ENCODE assay signal across 8 cellular contexts in genomic region chr22:36369004-36369921, GRCh38. TPM values are rescaled to one million over a fixed set of nuclear protein-coding genes. Genes with fewer than 3 reads are reported as not detected.
DNase-seq lines count a peak whose midpoint lies in the region; ATAC-seq and TF ChIP-seq lines count a peak whose summit lies in the region.

No MANE protein-coding gene starts in this region.

- ATAC-seq in DND-41 (ENCODE audit: insufficient read depth, low read depth) = no peak
- peak; percentile 22 for ATAC-seq in SK-N-SH treated with all-trans-retinoic acid at 6 μM for 48 hours

- no CpG with 5 or more reads among the region's 19 CpGs for WGBS in trophoblast cell (ENCODE audit: extremely low coverage, insufficient coverage, insufficient read length)

- peak overlapping the region; percentile 50 for H3K27ac ChIP-seq in DND-41 (ENCODE audit: low read length)
- H3K27ac ChIP-seq in effector memory CD4-positive, alpha-beta T cell (ENCODE audit: insufficient read depth, low read length, poor library complexity, severe bottlenecking) = peak overlapping the region; percentile 91
- H3K27ac ChIP-seq in trophoblast cell (ENCODE audit: low read depth, low read length) = peak overlapping the region; percentile 86

- H3K4me2 ChIP-seq in DND-41 (ENCODE audit: insufficient read depth, low read length) (no peak overlapping the region), trophoblast cell (ENCODE audit: low read length) (peak overlapping the region; percentile 28)

- no peak overlapping the region for H3K23ac ChIP-seq in trophoblast cell (ENCODE audit: low read length)

- peak overlapping the region; percentile 93 for H3K14ac ChIP-seq in trophoblast cell (ENCODE audit: low read length)

- peak overlapping the region; percentile 70 for H2BK120ac ChIP-seq in trophoblast cell (ENCODE audit: insufficient read depth, low read length, poor library complexity)

- peaks cover 52% of the 10 kb centered on the region for H3K4me1 ChIP-seq in DND-41 (ENCODE audit: insufficient read depth, low read length)
- peaks cover 98% of the 10 kb centered on the region for H3K4me1 ChIP-seq in effector memory CD4-positive, alpha-beta T cell (ENCODE audit: control insufficient read depth, insufficient read depth, low read length, poor library complexity, severe bottlenecking)
- H3K4me1 ChIP-seq in trophoblast cell (ENCODE audit: control insufficient read depth in 1 of 2, insufficient read depth in 2 of 2, low read length in 2 of 2) = peaks cover 70 to 71% of the 10 kb centered on the region in 2 experiments

- peak overlapping the region; percentile 44 for H4K8ac ChIP-seq in trophoblast cell (ENCODE audit: low read depth, low read length)

- no peak for TF ChIP-seq CTCF in DND-41 (IDR thresholded peaks at IDR 0.05; ENCODE audit: borderline replicate concordance, extremely low read depth, low read length, poor library complexity, severe bottlenecking)

- H4K20me1 ChIP-seq in DND-41 (ENCODE audit: insufficient read depth, low read length) = peaks cover 89% of the 10 kb centered on the region

- H2AK5ac ChIP-seq in trophoblast cell (ENCODE audit: low read length) = peak overlapping the region; percentile 75

- peak overlapping the region; percentile 91 for H2BK5ac ChIP-seq in trophoblast cell (ENCODE audit: low read depth, low read length, poor library complexity)

- peaks cover 41% of the 10 kb centered on the region for H3K36me3 ChIP-seq in DND-41 (ENCODE audit: insufficient read depth, low read length)
- H3K36me3 ChIP-seq in effector memory CD4-positive, alpha-beta T cell (ENCODE audit: control insufficient read depth, insufficient read depth, low read length) = peaks cover 7% of the 10 kb centered on the region
- H3K36me3 ChIP-seq in trophoblast cell (ENCODE audit: control insufficient read depth in 1 of 2, insufficient read depth in 2 of 2, low read length in 2 of 2) = peaks cover 9 to 23% of the 10 kb centered on the region in 2 experiments

- H3K9me3 ChIP-seq in DND-41 (ENCODE audit: insufficient read depth, low read length, severe bottlenecking) (no peaks in the 10 kb centered on the region), trophoblast cell (ENCODE audit: insufficient read depth, low read depth, low read length) (peaks cover 2% of the 10 kb centered on the region)
- H3K9me3 ChIP-seq in effector memory CD4-positive, alpha-beta T cell (ENCODE audit: control insufficient read depth, low read length) = no peaks in the 10 kb centered on the region

- H3K79me2 ChIP-seq in DND-41 (ENCODE audit: insufficient read depth, low read length) = peaks cover 100% of the 10 kb centered on the region
- H3K79me2 ChIP-seq in trophoblast cell (ENCODE audit: control insufficient read depth, insufficient read depth, low read length, poor library complexity) = peaks cover 63% of the 10 kb centered on the region

- H3K18ac ChIP-seq in trophoblast cell (ENCODE audit: low read length) = peak overlapping the region; percentile 86

- no peak for DNase-seq in DND-41
- DNase-seq in effector memory CD4-positive, alpha-beta T cell = no peak
- DNase-seq in trophoblast cell = peak; percentile 78 to 91
- DNase-seq in NCI-H510A treated with DMSO at 0.1 percent for 48 hours (lab: John Stamatoyannopoulos, UW) = no peak
- no peak for DNase-seq in NCI-H526 (lab: John Stamatoyannopoulos, UW)
- no peak for DNase-seq in hepatic stellate cell (ENCODE audit: low spot score)
- no peak for DNase-seq in NCI-H2107 treated with DMSO at 0.1 percent for 48 hours (lab: John Stamatoyannopoulos, UW; ENCODE audit: unreplicated experiment)

- peaks cover 26% of the 10 kb centered on the region for H3K79me1 ChIP-seq in trophoblast cell (ENCODE audit: low read length)

- H3K27me3 ChIP-seq in DND-41 (ENCODE audit: insufficient read depth, low read length, poor library complexity) (no peaks in the 10 kb centered on the region), trophoblast cell (ENCODE audit: insufficient read depth, low read length) (no peaks in the 10 kb centered on the region)
- H3K27me3 ChIP-seq in effector memory CD4-positive, alpha-beta T cell (replicated peaks; ENCODE audit: control insufficient read depth, insufficient read depth, low read length, poor library complexity, severe bottlenecking) = no peaks in the 10 kb centered on the region

- H3K9ac ChIP-seq in DND-41 (ENCODE audit: low read depth, low read length) (no peak overlapping the region), trophoblast cell (ENCODE audit: low read length) (peak overlapping the region; percentile 42)

- H4K12ac ChIP-seq in trophoblast cell (ENCODE audit: low read depth, low read length) = no peak overlapping the region

- H2AFZ ChIP-seq in DND-41 (ENCODE audit: low read depth, low read length) = no peak overlapping the region
- peak overlapping the region; percentile 49 for H2AFZ ChIP-seq in trophoblast cell (ENCODE audit: insufficient read depth, low read length, poor library complexity)

- peak overlapping the region; percentile 85 for H2BK12ac ChIP-seq in trophoblast cell (ENCODE audit: low read length)

- H4K91ac ChIP-seq in trophoblast cell (ENCODE audit: low read depth, low read length) = peak overlapping the region; percentile 71

- H3K4me3 ChIP-seq in DND-41 (ENCODE audit: low read depth in 1 of 2, low read length in 2 of 2) = no peak overlapping the region
- H3K4me3 ChIP-seq in effector memory CD4-positive, alpha-beta T cell (ENCODE audit: insufficient read depth, low read depth, low read length, poor library complexity, severe bottlenecking) = peak overlapping the region; percentile 36
- H3K4me3 ChIP-seq in trophoblast cell (ENCODE audit: low read depth, low read length) = no peak overlapping the region

- H3K4ac ChIP-seq in trophoblast cell (ENCODE audit: low read depth, low read length) = peak overlapping the region; percentile 75

TF ChIP-seq in SK-N-SH treated with all-trans-retinoic acid at 6 μM for 48 hours, 23 proteins besides CTCF, POLR2A, EP300 and RAD21:
- TF ChIP-seq ZNF565 (CRISPR knock-in tag; conservative IDR thresholded peaks at IDR 0.05; ENCODE audit: low read depth) = no peak
- TF ChIP-seq ZNF70 (CRISPR knock-in tag; IDR thresholded peaks at IDR 0.05) = no peak
- no peak for TF ChIP-seq OSR1 (CRISPR knock-in tag; IDR thresholded peaks at IDR 0.05)
- no peak for TF ChIP-seq TCF4 (CRISPR knock-in tag; IDR thresholded peaks at IDR 0.05; ENCODE audit: borderline replicate concordance)
- no peak for TF ChIP-seq ARNTL (CRISPR knock-in tag; IDR thresholded peaks at IDR 0.05; ENCODE audit: borderline replicate concordance, low read depth)
TF ChIP-seq in SK-N-SH treated with all-trans-retinoic acid at 6 μM for 48 hours: peak in this region for 0.

RNA-seq across cellular contexts. Expression of gene MYH9, which starts 18.5 kb away (rescaled TPM):
- 280 and 288 TPM in 2 replicates for polyA plus RNA-seq in trophoblast cell (2013)

Comparison
In these comparisons a context has a peak if more than half of its experiments do, and no peak if none do; other contexts are left out.
1. DNase-seq: peak in trophoblast cell (2 of 2); none in DND-41 (single experiment), effector memory CD4-positive, alpha-beta T cell (0 of 3), NCI-H510A treated with DMSO at 0.1 percent for 48 hours (single experiment), NCI-H526 (0 of 2), hepatic stellate cell (single experiment) and NCI-H2107 treated with DMSO at 0.1 percent for 48 hours (single experiment).
2. Peak in every context shown above with its lines, with median percentiles within 50 percentile points of each other: H3K27ac ChIP-seq.